In the genomic region with DNA sequence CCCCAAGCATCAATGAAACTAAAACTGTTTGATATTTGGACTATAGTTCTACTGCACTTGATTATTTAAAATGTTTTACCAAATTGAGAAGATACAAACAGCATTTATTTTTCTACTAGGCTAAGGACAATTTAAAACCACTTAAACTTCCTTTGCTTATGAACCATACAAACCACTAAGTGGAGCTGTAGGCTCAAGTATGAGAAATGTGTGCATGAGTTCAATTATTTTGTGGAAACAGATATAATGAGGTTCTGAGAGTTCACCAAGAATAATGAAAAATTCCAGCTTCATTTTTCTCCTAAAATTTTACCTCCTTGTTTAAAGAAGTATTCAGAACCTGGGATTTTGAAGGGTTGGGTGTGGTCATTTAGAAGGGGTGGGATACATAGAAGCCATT, we compare ENCODE assay signal across 11 cellular contexts.
DNase-seq lines count a peak whose midpoint lies in the region; ATAC-seq and TF ChIP-seq lines count a peak whose summit lies in the region.
"Had no signal": no experiment of that assay in that cellular context is flagged by ENCODE, and none has a peak within 500 bp of the region (broad histone marks: within the 10 kb centered on the region; RNA-seq: fewer than 3 reads in every experiment).

No MANE protein-coding gene starts in this region.

- peaks cover 2% of the 10 kb centered on the region for H3K4me1 Mint-ChIP-seq in progenitor cell of endocrine pancreas (ENCODE audit: low read depth)
- no peaks in the 10 kb centered on the region for H3K4me1 Mint-ChIP-seq in activated T-helper 17 cell treated with anti-CD3 and anti-CD28 coated beads, Interleukin-2, amount 50 U/mL, for 72 hours
- H3K4me1 Mint-ChIP-seq: WTC11 had no signal

- no peak overlapping the region for H4K91ac ChIP-seq in IMR-90 (ENCODE audit: insufficient read depth, low read depth, low read length)

- no peaks in the 10 kb centered on the region for H3K27me3 Mint-ChIP-seq in progenitor cell of endocrine pancreas
- no peaks in the 10 kb centered on the region for H3K27me3 Mint-ChIP-seq in activated T-helper 17 cell treated with anti-CD3 and anti-CD28 coated beads, Interleukin-2, amount 50 U/mL, for 72 hours
- H3K27me3 Mint-ChIP-seq: dendritic cell treated with granulocyte-macrophage colony-stimulating factor and Interleukin-4, amounts not matched to agents 40 ng/mL and 50 ng/mL, for 4 days had no signal

- intact Hi-C loops in IMR-90 (cut with micrococcal nuclease) (no loop called here), A673 (cut with micrococcal nuclease; ENCODE audit: unreplicated experiment) (no loop called here)

- POLR2A ChIA-PET in IMR-90 (lab: Charles Lee; ENCODE audit: unreplicated experiment) (no interaction called here), A673 (lab: Charles Lee; ENCODE audit: low non-redundant PET) (no interaction called here)

- H3K4me1 ChIP-seq in IMR-90 (ENCODE audit: control insufficient read depth, insufficient read depth, low read length) (no peaks in the 10 kb centered on the region), foreskin keratinocyte (no peaks in the 10 kb centered on the region), A673 (ENCODE audit: insufficient read depth, low read length, poor library complexity, severe bottlenecking) (no peaks in the 10 kb centered on the region)

- no peak overlapping the region for H3K56ac ChIP-seq in IMR-90 (ENCODE audit: extremely low read depth, insufficient read depth, low read length)

- ATAC-seq in IMR-90 (ENCODE audit: low read depth) (no peak), foreskin keratinocyte (no peak), GM18868 (IDR thresholded peaks at IDR 0.05; ENCODE audit: unreplicated experiment) (no peak)
- ATAC-seq in activated T-helper 17 cell treated with anti-CD3 and anti-CD28 coated beads, Interleukin-2, amount 50 U/mL, for 72 hours (replicated peaks): no peak
- ATAC-seq: WTC11 had no signal

- dilution Hi-C loops in IMR-90 (cut with HindIII; ENCODE audit: low sequenced_read_pairs, unreplicated experiment): no loop called here

- H2BK20ac ChIP-seq in IMR-90 (ENCODE audit: low read depth, low read length): no peak overlapping the region

- no peak overlapping the region for H2AK9ac ChIP-seq in IMR-90 (replicated peaks; ENCODE audit: low read depth, low read length, poor library complexity)

- H2BK120ac ChIP-seq in IMR-90 (ENCODE audit: low read depth, low read length): no peak overlapping the region

- H3K27ac ChIP-seq in IMR-90 (ENCODE audit: insufficient read depth, low read length) (no peak overlapping the region), foreskin keratinocyte (no peak overlapping the region), A673 (ENCODE audit: low read depth, low read length, poor library complexity, severe bottlenecking) (no peak overlapping the region)

- H3K9me3 ChIP-seq in IMR-90 (ENCODE audit: control insufficient read depth, insufficient read depth, low read length) (no peaks in the 10 kb centered on the region), A673 (ENCODE audit: low read depth, low read length, poor library complexity, severe bottlenecking) (no peaks in the 10 kb centered on the region)

- BruUV-seq in IMR-90 (replicated peaks; lab: Mats Ljungman, UMichigan): no TSS peak
- BruUV-seq in A673 (replicated peaks; lab: Mats Ljungman, UMichigan): no TSS peak

- no peak overlapping the region for H3K23ac ChIP-seq in IMR-90 (ENCODE audit: low read depth, low read length)

- no peak overlapping the region for H2BK5ac ChIP-seq in IMR-90 (ENCODE audit: low read depth, low read length, poor library complexity, severe bottlenecking)

- H3K4me2 ChIP-seq in IMR-90 (ENCODE audit: low read depth, low read length): no peak overlapping the region

- no peaks in the 10 kb centered on the region for H3K79me1 ChIP-seq in IMR-90 (ENCODE audit: low read depth in 1 of 2, low read length in 2 of 2)

- H3K9me1 ChIP-seq in IMR-90 (ENCODE audit: insufficient read depth, low read length): no peaks in the 10 kb centered on the region

- H3K9me3 Mint-ChIP-seq in progenitor cell of endocrine pancreas (ENCODE audit: low read depth): peaks cover 42% of the 10 kb centered on the region
- no peaks in the 10 kb centered on the region for H3K9me3 Mint-ChIP-seq in activated T-helper 17 cell treated with anti-CD3 and anti-CD28 coated beads, Interleukin-2, amount 50 U/mL, for 72 hours
- H3K9me3 Mint-ChIP-seq: dendritic cell treated with granulocyte-macrophage colony-stimulating factor and Interleukin-4, amounts not matched to agents 40 ng/mL and 50 ng/mL, for 4 days had no signal

- no peak overlapping the region for H2AK5ac ChIP-seq in IMR-90 (ENCODE audit: low read depth, low read length)

- TF ChIP-seq CTCF in IMR-90 (conservative IDR thresholded peaks at IDR 0.05; ENCODE audit: low read depth, low read length) (no peak), foreskin keratinocyte (conservative IDR thresholded peaks at IDR 0.05) (peak; percentile 56), progenitor cell of endocrine pancreas (IDR thresholded peaks at IDR 0.05; ENCODE audit: unreplicated experiment) (peak; percentile 29), A673 (conservative IDR thresholded peaks at IDR 0.05; ENCODE audit: low read depth, low read length) (no peak)

- no peaks in the 10 kb centered on the region for H4K20me1 ChIP-seq in IMR-90 (ENCODE audit: insufficient read depth, low read length)

- no peak overlapping the region for H3K18ac ChIP-seq in IMR-90 (ENCODE audit: low read depth, low read length)

- H3K4me3 Mint-ChIP-seq in progenitor cell of endocrine pancreas (ENCODE audit: low read depth): no peak overlapping the region
- H3K4me3 Mint-ChIP-seq in activated T-helper 17 cell treated with anti-CD3 and anti-CD28 coated beads, Interleukin-2, amount 50 U/mL, for 72 hours: no peak overlapping the region
- H3K4me3 Mint-ChIP-seq: dendritic cell treated with granulocyte-macrophage colony-stimulating factor and Interleukin-4, amounts not matched to agents 40 ng/mL and 50 ng/mL, for 4 days; WTC11 had no signal

- CTCF ChIA-PET in IMR-90 (lab: Yijun Ruan, JAX) (interaction anchor here (0.6 kb wide), 1 partner anchor 431 kb away, joined by 3 read pairs; no protein-coding TSS in a partner anchor), A673 (lab: Charles Lee) (no interaction called here)

- H3K36me3 ChIP-seq in IMR-90 (ENCODE audit: control insufficient read depth, insufficient read depth, low read length) (no peaks in the 10 kb centered on the region), A673 (ENCODE audit: insufficient read depth, low read length, poor library complexity, severe bottlenecking) (no peaks in the 10 kb centered on the region)

- in situ Hi-C loops in IMR-90 (cut with MboI; ENCODE audit: low sequenced_read_pairs) (no loop called here), SK-MEL-5 (cut with HindIII; ENCODE audit: low pct_unique_long_range_greater_than_20kb, low sequenced_read_pairs) (no loop called here)

- H3K36me3 Mint-ChIP-seq in progenitor cell of endocrine pancreas (ENCODE audit: insufficient read depth): no peaks in the 10 kb centered on the region
- H3K36me3 Mint-ChIP-seq in activated T-helper 17 cell treated with anti-CD3 and anti-CD28 coated beads, Interleukin-2, amount 50 U/mL, for 72 hours (ENCODE audit: low read depth): no peaks in the 10 kb centered on the region

- no peaks in the 10 kb centered on the region for H3K27me3 ChIP-seq in IMR-90 (ENCODE audit: control insufficient read depth, insufficient read depth, low read length)
- no peaks in the 10 kb centered on the region for H3K27me3 ChIP-seq in foreskin keratinocyte
- no peaks in the 10 kb centered on the region for H3K27me3 ChIP-seq in A673 (replicated peaks; ENCODE audit: insufficient read depth, low read depth, low read length, poor library complexity)

- TF ChIP-seq RAD21 in IMR-90 (IDR thresholded peaks at IDR 0.05; ENCODE audit: low read length): no peak

- H3K14ac ChIP-seq in IMR-90 (replicated peaks; ENCODE audit: low read depth, low read length): no peak overlapping the region

- no peak overlapping the region for H3K4ac ChIP-seq in IMR-90 (ENCODE audit: low read depth, low read length)

- no peak overlapping the region for H2BK15ac ChIP-seq in IMR-90 (ENCODE audit: low read depth, low read length)

- TF ChIP-seq POLR2A in IMR-90 (IDR thresholded peaks at IDR 0.05; ENCODE audit: low read depth, low read length): no peak

- no peak overlapping the region for H4K8ac ChIP-seq in IMR-90 (ENCODE audit: low read depth in 2 of 2, low read length in 2 of 2)

- H2AFZ ChIP-seq in IMR-90 (replicated peaks; ENCODE audit: low read length, poor library complexity): no peak overlapping the region

- no peak overlapping the region for H3K9ac ChIP-seq in IMR-90 (ENCODE audit: low read depth, low read length)

- no peak overlapping the region for H3K27ac Mint-ChIP-seq in progenitor cell of endocrine pancreas
- no peak overlapping the region for H3K27ac Mint-ChIP-seq in activated T-helper 17 cell treated with anti-CD3 and anti-CD28 coated beads, Interleukin-2, amount 50 U/mL, for 72 hours
- H3K27ac Mint-ChIP-seq: dendritic cell treated with granulocyte-macrophage colony-stimulating factor and Interleukin-4, amounts not matched to agents 40 ng/mL and 50 ng/mL, for 4 days; WTC11 had no signal

- DNase-seq in IMR-90 (peak; percentile 1), SK-MEL-5 (ENCODE audit: low read depth, low spot score) (peak; percentile 29), foreskin keratinocyte (peak; percentile 0 to 2), progenitor cell of endocrine pancreas (ENCODE audit: low spot score, unreplicated experiment) (no peak), A673 (ENCODE audit: low spot score) (no peak)
- DNase-seq: NCI-H187, posterior cingulate gyrus had no signal

- H3K4me3 ChIP-seq in IMR-90 (ENCODE audit: insufficient read depth, low read depth, low read length) (no peak overlapping the region), A673 (ENCODE audit: low read depth, low read length, poor library complexity, severe bottlenecking) (no peak overlapping the region)

- H4K5ac ChIP-seq in IMR-90 (ENCODE audit: low read depth, low read length): no peak overlapping the region

TF ChIP-seq in IMR-90, 13 proteins besides CTCF, POLR2A, EP300 and RAD21 (continues in another document):
- TF ChIP-seq USF2 (IDR thresholded peaks at IDR 0.05; ENCODE audit: low read depth, low read length) (no peak), CEBPB (IDR thresholded peaks at IDR 0.05; ENCODE audit: low read depth, low read length) (no peak), MAFK (IDR thresholded peaks at IDR 0.05; ENCODE audit: low read depth, low read length) (no peak), FOS (IDR thresholded peaks at IDR 0.05; ENCODE audit: low read depth, low read length) (no peak), CHD1 (IDR thresholded peaks at IDR 0.05; ENCODE audit: low read depth, low read length) (no peak), RCOR1 (IDR thresholded peaks at IDR 0.05; ENCODE audit: insufficient replicate concordance, low read length) (no peak), SMC3 (IDR thresholded peaks at IDR 0.05; ENCODE audit: low read depth, low read length) (no peak)

Comparison
In these comparisons a context has a peak if more than half of its experiments do, and no peak if none do; other contexts are left out.
1. DNase-seq: peak in IMR-90 (single experiment), SK-MEL-5 (single experiment) and foreskin keratinocyte (2 of 2); none in progenitor cell of endocrine pancreas (single experiment) and A673 (single experiment).
2. CTCF ChIP-seq: peak in foreskin keratinocyte (single experiment) and progenitor cell of endocrine pancreas (single experiment); none in IMR-90 (single experiment) and A673 (single experiment).